Comparison of ENCODE assay signal across 1 cellular context in the genomic region with DNA sequence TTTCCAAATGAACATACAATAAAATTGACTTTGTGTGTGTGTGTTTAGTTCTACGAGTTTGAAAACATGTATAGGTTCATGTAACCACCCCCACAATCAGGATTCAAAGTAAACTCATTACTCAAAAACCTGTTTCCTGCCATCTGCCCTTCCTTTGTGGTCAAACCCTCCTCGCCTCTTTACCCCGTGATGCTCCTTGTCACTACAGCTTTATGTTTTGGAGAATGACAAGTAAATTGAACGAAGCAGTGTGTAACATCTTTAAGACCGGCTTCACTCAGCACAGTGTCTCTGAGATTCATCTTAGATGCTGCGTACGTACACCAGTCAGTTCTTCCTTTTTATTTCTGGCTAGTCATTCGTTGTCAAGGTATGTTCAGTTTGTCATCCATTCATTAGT.
TF ChIP-seq lines count a peak whose summit lies in the region.

No MANE protein-coding gene starts in this region.

TF ChIP-seq in WTC11, 78 proteins besides CTCF, POLR2A, EP300 and RAD21 (continued from another document):
- TF ChIP-seq IRF2 (CRISPR knock-in tag; IDR thresholded peaks at IDR 0.05; ENCODE audit: borderline replicate concordance, low read depth) (no peak), PRDM15 (CRISPR knock-in tag; IDR thresholded peaks at IDR 0.05) (no peak), NR1H2 (CRISPR knock-in tag; IDR thresholded peaks at IDR 0.05) (no peak), MLX (CRISPR knock-in tag; IDR thresholded peaks at IDR 0.05) (no peak), SOX15 (CRISPR knock-in tag; IDR thresholded peaks at IDR 0.05) (no peak)
TF ChIP-seq in WTC11: peak in this region for 0.
